Comparison of ENCODE assay signal across 17 cellular contexts in the genomic region with DNA sequence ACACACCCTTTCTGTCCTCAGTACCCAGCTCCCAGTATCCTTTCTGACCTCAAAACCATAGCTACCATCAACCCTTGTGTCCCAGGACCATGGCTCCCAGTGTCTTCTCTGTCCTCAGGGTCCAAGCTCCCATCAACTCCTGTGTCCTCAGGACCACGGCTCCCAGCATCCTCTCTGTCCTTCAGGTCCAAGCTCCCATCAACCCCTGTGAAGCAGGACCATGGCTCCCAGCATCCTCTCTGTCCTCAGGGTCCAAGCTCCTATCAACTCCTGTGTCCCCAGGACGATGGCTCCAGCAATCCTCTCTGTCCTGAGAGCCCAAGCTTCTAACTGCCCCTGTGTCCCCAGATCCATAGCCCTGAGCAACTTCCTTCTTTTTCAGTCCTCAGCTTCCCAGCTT. TPM values are rescaled to one million over a fixed set of nuclear protein-coding genes. Genes with fewer than 3 reads are reported as not detected.
A peak's percentile ranks its signal among the peaks of the same experiment; 100 is the strongest.
DNase-seq lines count a peak whose midpoint lies in the region; ATAC-seq and TF ChIP-seq lines count a peak whose summit lies in the region.
"Had no signal": no experiment of that assay in that cellular context is flagged by ENCODE, and none has a peak within 500 bp of the region (broad histone marks: within the 10 kb centered on the region; RNA-seq: fewer than 3 reads in every experiment).

No MANE protein-coding gene starts in this region.

- H3K27me3 Mint-ChIP-seq in CD4-positive, CD25-positive, alpha-beta regulatory T cell = peaks cover 61% of the 10 kb centered on the region
- H3K27me3 Mint-ChIP-seq in Caco-2 (ENCODE audit: insufficient read depth, unreplicated experiment) (peaks cover 18% of the 10 kb centered on the region), mesothelial cell of epicardium (ENCODE audit: low read depth) (peaks cover 33% of the 10 kb centered on the region)
- H3K27me3 Mint-ChIP-seq in activated T-helper 17 cell treated with anti-CD3 and anti-CD28 coated beads, Interleukin-2, amount 50 U/mL, for 72 hours = peaks cover 28% of the 10 kb centered on the region

- no peaks in the 10 kb centered on the region for H3K9me3 ChIP-seq in CD4-positive, CD25-positive, alpha-beta regulatory T cell (ENCODE audit: control insufficient read depth in 2 of 2, low read length in 2 of 2)
- H3K9me3 ChIP-seq in Caco-2 = no peaks in the 10 kb centered on the region
- H3K9me3 ChIP-seq: left ventricle myocardium inferior, thoracic aorta had no signal

- H3K27ac Mint-ChIP-seq in CD4-positive, CD25-positive, alpha-beta regulatory T cell = peak overlapping the region in 1 of 3 donors; percentile 67
- H3K27ac Mint-ChIP-seq in Caco-2 (ENCODE audit: unreplicated experiment) (no peak overlapping the region), mesothelial cell of epicardium (no peak overlapping the region)
- H3K27ac Mint-ChIP-seq in activated T-helper 17 cell treated with anti-CD3 and anti-CD28 coated beads, Interleukin-2, amount 50 U/mL, for 72 hours = no peak overlapping the region

- H3K4me1 Mint-ChIP-seq in CD4-positive, CD25-positive, alpha-beta regulatory T cell = peaks cover 0 to 22% (median 9%) of the 10 kb centered on the region in 4 donors
- H3K4me1 Mint-ChIP-seq in Caco-2 (ENCODE audit: low read depth, unreplicated experiment) (peaks cover 9% of the 10 kb centered on the region), mesothelial cell of epicardium (peaks cover 20% of the 10 kb centered on the region)
- peaks cover 6% of the 10 kb centered on the region for H3K4me1 Mint-ChIP-seq in activated T-helper 17 cell treated with anti-CD3 and anti-CD28 coated beads, Interleukin-2, amount 50 U/mL, for 72 hours

- peaks cover 2% of the 10 kb centered on the region for H3K36me3 Mint-ChIP-seq in CD4-positive, CD25-positive, alpha-beta regulatory T cell
- peaks cover 6% of the 10 kb centered on the region for H3K36me3 Mint-ChIP-seq in Caco-2 (ENCODE audit: insufficient read depth, unreplicated experiment)
- H3K36me3 Mint-ChIP-seq in activated T-helper 17 cell treated with anti-CD3 and anti-CD28 coated beads, Interleukin-2, amount 50 U/mL, for 72 hours (ENCODE audit: low read depth) = no peaks in the 10 kb centered on the region
- H3K36me3 Mint-ChIP-seq in mesothelial cell of epicardium = peaks cover 3% of the 10 kb centered on the region

- H3K36me3 ChIP-seq in CD4-positive, CD25-positive, alpha-beta regulatory T cell (ENCODE audit: control insufficient read depth, insufficient read depth, low read length) = no peaks in the 10 kb centered on the region
- H3K36me3 ChIP-seq in Caco-2 (ENCODE audit: control insufficient read depth, insufficient read depth, low read length) = no peaks in the 10 kb centered on the region
- H3K36me3 ChIP-seq: thoracic aorta had no signal

- CTCF ChIA-PET in Caco-2 (lab: Charles Lee) = interaction anchor here (0.5 to 0.7 kb wide), 2 partner anchors 91 to 159 kb away, joined by 3 read pairs; no protein-coding TSS in a partner anchor

- H3K9me3 Mint-ChIP-seq in CD4-positive, CD25-positive, alpha-beta regulatory T cell = peaks cover 0 to 5% (median 2%) of the 10 kb centered on the region in 7 donors
- peaks cover 7% of the 10 kb centered on the region for H3K9me3 Mint-ChIP-seq in Caco-2 (ENCODE audit: unreplicated experiment)
- H3K9me3 Mint-ChIP-seq in activated T-helper 17 cell treated with anti-CD3 and anti-CD28 coated beads, Interleukin-2, amount 50 U/mL, for 72 hours = no peaks in the 10 kb centered on the region
- H3K9me3 Mint-ChIP-seq in mesothelial cell of epicardium = peaks cover 3% of the 10 kb centered on the region

- TF ChIP-seq CTCF in Caco-2 (IDR thresholded peaks at IDR 0.05; ENCODE audit: insufficient read depth in 1 of 2, low read depth in 1 of 2, low read length in 1 of 2, severe bottlenecking in 1 of 2, unreplicated experiment in 1 of 2) = no peak
- no peak for TF ChIP-seq CTCF in mesothelial cell of epicardium (IDR thresholded peaks at IDR 0.05; ENCODE audit: unreplicated experiment)
- no peak for TF ChIP-seq CTCF in omental fat pad (IDR thresholded peaks at IDR 0.05)

- no peak for ATAC-seq in CD4-positive, CD25-positive, alpha-beta regulatory T cell (ENCODE audit: low read depth in 2 of 2)
- ATAC-seq in activated T-helper 17 cell treated with anti-CD3 and anti-CD28 coated beads, Interleukin-2, amount 50 U/mL, for 72 hours (replicated peaks) = no peak
- ATAC-seq in GM18907 (IDR thresholded peaks at IDR 0.05; ENCODE audit: unreplicated experiment) (no peak), HG03175 (IDR thresholded peaks at IDR 0.05; ENCODE audit: unreplicated experiment) (no peak), omental fat pad (ENCODE audit: low FRiP score) (no peak)

- intact Hi-C loops in Caco-2 (cut with micrococcal nuclease; ENCODE audit: unreplicated experiment) = no loop called here

- POLR2A ChIA-PET in Caco-2 (lab: Charles Lee) = interaction anchor here (0.9 kb wide), 1 partner anchor 45 kb away, joined by 4 read pairs; a partner anchor contains a TSS

- no peak overlapping the region for H3K27ac ChIP-seq in CD4-positive, CD25-positive, alpha-beta regulatory T cell (ENCODE audit: insufficient read depth, low read length, poor library complexity, severe bottlenecking)
- H3K27ac ChIP-seq: left ventricle myocardium inferior, thoracic aorta had no signal

- peak overlapping the region; percentile 70 to 87 (median 80) for H3K4me3 Mint-ChIP-seq in CD4-positive, CD25-positive, alpha-beta regulatory T cell
- H3K4me3 Mint-ChIP-seq in Caco-2 (ENCODE audit: unreplicated experiment) (peak overlapping the region; percentile 63), mesothelial cell of epicardium (peak overlapping the region; percentile 63)
- H3K4me3 Mint-ChIP-seq in activated T-helper 17 cell treated with anti-CD3 and anti-CD28 coated beads, Interleukin-2, amount 50 U/mL, for 72 hours = peak overlapping the region; percentile 72

- H3K4me1 ChIP-seq in CD4-positive, CD25-positive, alpha-beta regulatory T cell (ENCODE audit: control insufficient read depth, insufficient read depth, low read length, poor library complexity, severe bottlenecking) = peaks cover 9% of the 10 kb centered on the region
- 0 out of 2 replicates have a peak, but pooled peaks cover 6% of the 10 kb centered on the region for H3K4me1 ChIP-seq in Caco-2

- H3K27me3 ChIP-seq in CD4-positive, CD25-positive, alpha-beta regulatory T cell (ENCODE audit: control insufficient read depth, insufficient read depth, low read length) = peaks cover 21% of the 10 kb centered on the region
- no peaks in the 10 kb centered on the region for H3K27me3 ChIP-seq in Caco-2 (replicated peaks; ENCODE audit: control insufficient read depth, insufficient read depth, low read length)

- H3K4me3 ChIP-seq in CD4-positive, CD25-positive, alpha-beta regulatory T cell (ENCODE audit: low read depth, low read length) = no peak overlapping the region
- no peak overlapping the region for H3K4me3 ChIP-seq in Caco-2 (ENCODE audit: low read depth, low read length)
- H3K4me3 ChIP-seq: left ventricle myocardium inferior, thoracic aorta had no signal

- no peak for DNase-seq in CD4-positive, CD25-positive, alpha-beta regulatory T cell
- peak in 1 of 2 experiments; percentile 46 for DNase-seq in Caco-2
- DNase-seq in mesothelial cell of epicardium (ENCODE audit: low spot score in 2 of 2, unreplicated experiment in 2 of 2) = no peak
- no peak for DNase-seq in NCI-H2029 (lab: John Stamatoyannopoulos, UW)
- no peak for DNase-seq in omental fat pad (ENCODE audit: low spot score)
- DNase-seq: activated CD8-positive, alpha-beta memory T cell treated with anti-CD3 and anti-CD28 coated beads, Interleukin-2, amount 50 U/mL, for 4 hours; amniotic stem cell; cerebellar nuclear complex; DMS79; left ventricle myocardium inferior; retina had no signal

- BruUV-seq in Caco-2 (replicated peaks; lab: Mats Ljungman, UMichigan) = no TSS peak

RNA-seq across cellular contexts. Expression of a gene that starts 1.7 kb away (rescaled TPM):
- 0.30 TPM for total RNA-seq in CD4-positive, CD25-positive, alpha-beta regulatory T cell
- polyA plus RNA-seq in CD4-positive, CD25-positive, alpha-beta regulatory T cell = not detected
- total RNA-seq in Caco-2 (2022) = 10.4 and 13.2 TPM in 2 replicates
- under 1 TPM; 0.22 to 0.61 TPM for total RNA-seq in activated T-helper 17 cell treated with anti-CD3 and anti-CD28 coated beads, Interleukin-2, amount 50 U/mL, for 72 hours
- 45.8 to 48.3 TPM (median 47.1 TPM) in 3 replicates for total RNA-seq in mesothelial cell of epicardium
- 1 to 10 TPM in 3 of 4 donors, under 1 TPM in 1; 0.79 to 3.5 (median 2.5) TPM for total RNA-seq in omental fat pad

RNA-seq across cellular contexts. Expression of a gene that starts 21.9 kb away (rescaled TPM):
- 26.6 TPM for total RNA-seq in CD4-positive, CD25-positive, alpha-beta regulatory T cell
- polyA plus RNA-seq in CD4-positive, CD25-positive, alpha-beta regulatory T cell = 10 to 100 TPM; 12.6 to 14.6 (median 13.7) TPM
- 38.9 and 39.5 TPM in 2 replicates for total RNA-seq in Caco-2 (2022)
- 10 to 100 TPM; 12.9 to 27.6 TPM for total RNA-seq in activated T-helper 17 cell treated with anti-CD3 and anti-CD28 coated beads, Interleukin-2, amount 50 U/mL, for 72 hours
- total RNA-seq in mesothelial cell of epicardium = 92.2 to 96.2 TPM (median 92.4 TPM) in 3 replicates
- 10 to 100 TPM; 15.4 to 22.1 (median 16.2) TPM for total RNA-seq in omental fat pad

RNA-seq across cellular contexts. Expression of a gene that starts 28.6 kb away (rescaled TPM):
- total RNA-seq in CD4-positive, CD25-positive, alpha-beta regulatory T cell = 5.9 TPM
- 1 to 10 TPM in 1 of 4 donors, under 1 TPM in 2, not detected in 1; 0.58 to 2.6 (median 0.59) TPM for polyA plus RNA-seq in CD4-positive, CD25-positive, alpha-beta regulatory T cell
- total RNA-seq in Caco-2 (2022) (2.2 and 3.1 TPM in 2 replicates), mesothelial cell of epicardium (18.5 to 22.7 TPM (median 22.2 TPM) in 3 replicates), omental fat pad (100 to 1,000 TPM in 2 of 4 donors, 10 to 100 TPM in 2; 36.3 to 250 (median 88.0) TPM)
- total RNA-seq in activated T-helper 17 cell treated with anti-CD3 and anti-CD28 coated beads, Interleukin-2, amount 50 U/mL, for 72 hours = 10 to 100 TPM; 11.2 to 52.5 TPM

RNA-seq across cellular contexts. Expression of a gene that starts 29.4 kb away (rescaled TPM):
- 0.64 TPM for total RNA-seq in CD4-positive, CD25-positive, alpha-beta regulatory T cell
- polyA plus RNA-seq in CD4-positive, CD25-positive, alpha-beta regulatory T cell = 1 to 10 TPM in 1 of 4 donors, under 1 TPM in 3; 0.42 to 1.1 (median 0.63) TPM
- total RNA-seq in Caco-2 (2022) (0.81 and 1.0 TPM in 2 replicates), mesothelial cell of epicardium (0.36 to 0.63 TPM (median 0.58 TPM) in 3 replicates), omental fat pad (under 1 TPM in 3 of 4 donors, not detected in 1; 0.12 to 0.46 (median 0.38) TPM)
- 1 to 10 TPM in 1 of 2 donors, under 1 TPM in 1; 0.74 to 1.4 TPM for total RNA-seq in activated T-helper 17 cell treated with anti-CD3 and anti-CD28 coated beads, Interleukin-2, amount 50 U/mL, for 72 hours
- total RNA-seq: myocyte, SK-MEL-5 had no signal

RNA-seq across cellular contexts. Expression of a gene that starts 44.9 kb away (rescaled TPM):
- total RNA-seq in CD4-positive, CD25-positive, alpha-beta regulatory T cell = 8.7 TPM
- 10 to 100 TPM in 2 of 4 donors, 1 to 10 TPM in 2; 5.5 to 11.0 (median 9.9) TPM for polyA plus RNA-seq in CD4-positive, CD25-positive, alpha-beta regulatory T cell
- 13.2 and 16.9 TPM in 2 replicates for total RNA-seq in Caco-2 (2022)
- 10 to 100 TPM; 17.8 to 23.3 TPM for total RNA-seq in activated T-helper 17 cell treated with anti-CD3 and anti-CD28 coated beads, Interleukin-2, amount 50 U/mL, for 72 hours
- total RNA-seq in mesothelial cell of epicardium = 11.4 to 12.6 TPM (median 12.6 TPM) in 3 replicates
- total RNA-seq in omental fat pad = 10 to 100 TPM; 12.3 to 15.0 (median 13.3) TPM
